ENCODE assay signal across 15 cellular contexts in the genomic region with DNA sequence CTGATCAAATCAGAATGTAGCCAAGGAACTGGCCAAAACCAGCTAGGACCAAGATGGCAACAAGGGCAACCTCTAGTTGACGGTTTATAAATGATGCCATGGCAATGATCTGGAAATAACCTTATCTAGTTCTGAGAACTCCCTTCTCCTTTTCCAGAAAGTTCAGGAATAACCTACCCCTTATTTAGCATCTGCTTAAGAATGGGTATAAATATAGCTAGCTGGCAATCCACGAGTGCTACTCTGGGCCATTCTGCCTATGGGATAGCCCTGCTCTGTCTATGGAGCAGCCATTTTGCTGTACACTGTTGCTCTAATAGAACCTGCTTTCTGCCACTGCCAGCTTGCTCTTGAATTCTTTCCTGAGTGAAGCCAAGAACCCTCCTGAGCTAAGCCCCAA.
DNase-seq lines count a peak whose midpoint lies in the region; ATAC-seq and TF ChIP-seq lines count a peak whose summit lies in the region.
"Had no signal": no experiment of that assay in that cellular context is flagged by ENCODE, and none has a peak within 500 bp of the region (broad histone marks: within the 10 kb centered on the region; RNA-seq: fewer than 3 reads in every experiment).

No MANE protein-coding gene starts in this region.

- H3K4me3 ChIP-seq in heart left ventricle: no peak overlapping the region
- H3K4me3 ChIP-seq in gastroesophageal sphincter: no peak overlapping the region
- no peak overlapping the region for H3K4me3 ChIP-seq in thoracic aorta
- H3K4me3 ChIP-seq: BLaER1 treated with 17β-estradiol and CSF1 and Interleukin-3, amounts not matched to agents 10 nM and 100 nM had no signal

- no peak for TF ChIP-seq EP300 in gastroesophageal sphincter (IDR thresholded peaks at IDR 0.05)

- peak overlapping the region in 2 of 3 experiments; percentile 37 to 51 for H3K27ac Mint-ChIP-seq in nephron
- H3K27ac Mint-ChIP-seq: CD4-positive, CD25-positive, alpha-beta regulatory T cell had no signal

- H3K27ac ChIP-seq in heart left ventricle: peak overlapping the region in 11 of 12 donors; percentile 19 to 66 (median 48)
- peak overlapping the region in 3 of 4 donors; percentile 18 to 67 (median 63) for H3K27ac ChIP-seq in gastroesophageal sphincter
- H3K27ac ChIP-seq in thoracic aorta: peak overlapping the region in 1 of 2 donors; percentile 37
- H3K27ac ChIP-seq: BLaER1 treated with 17β-estradiol and CSF1 and Interleukin-3, amounts not matched to agents 10 nM and 100 nM had no signal

- TF ChIP-seq CTCF in heart left ventricle (IDR thresholded peaks at IDR 0.05) (no peak), gastroesophageal sphincter (IDR thresholded peaks at IDR 0.05) (no peak), nephron (IDR thresholded peaks at IDR 0.05; ENCODE audit: unreplicated experiment in 3 of 3) (no peak), thoracic aorta (IDR thresholded peaks at IDR 0.05) (no peak)

- intact Hi-C loops in heart left ventricle (cut with DNase I) (no loop called here), cardiac septum (cut with DNase I) (loop anchor here (5.0 kb wide), 2 partner anchors 42 to 192 kb away; partner anchors contain the start of gene RNF150)

- H3K36me3 ChIP-seq in heart left ventricle (peaks cover 0 to under 1% (median 0%) of the 10 kb centered on the region in 9 donors), gastroesophageal sphincter (no peaks in the 10 kb centered on the region), thoracic aorta (no peaks in the 10 kb centered on the region)
- H3K36me3 ChIP-seq: BLaER1 treated with 17β-estradiol and CSF1 and Interleukin-3, amounts not matched to agents 10 nM and 100 nM had no signal

- peaks cover 4% of the 10 kb centered on the region for H3K36me3 Mint-ChIP-seq in nephron (ENCODE audit: low read depth)
- H3K36me3 Mint-ChIP-seq: CD4-positive, CD25-positive, alpha-beta regulatory T cell had no signal

- ATAC-seq in heart left ventricle (peak; percentile 19 to 84 (median 70)), gastroesophageal sphincter (no peak), thoracic aorta (ENCODE audit: insufficient number of reproducible peaks, low FRiP score, low read depth) (peak; percentile 66)
- ATAC-seq: HCT116 had no signal

- no peaks in the 10 kb centered on the region for H3K27me3 Mint-ChIP-seq in nephron (ENCODE audit: low read depth)
- H3K27me3 Mint-ChIP-seq: CD4-positive, CD25-positive, alpha-beta regulatory T cell had no signal

- H3K9me3 ChIP-seq in heart left ventricle (no peaks in the 10 kb centered on the region), gastroesophageal sphincter (no peaks in the 10 kb centered on the region), thoracic aorta (no peaks in the 10 kb centered on the region)
- H3K9me3 ChIP-seq: BLaER1 treated with 17β-estradiol and CSF1 and Interleukin-3, amounts not matched to agents 10 nM and 100 nM had no signal

- WGBS in heart left ventricle, 4 donors: 41 to 55% (median 48%) methylated on average over 2 of the region's 2 CpGs
- 42 to 69% methylated on average over 2 of the region's 2 CpGs for WGBS in gastroesophageal sphincter (ENCODE audit: low coverage in 1 of 2), 2 donors

- H3K4me3 Mint-ChIP-seq in nephron: no peak overlapping the region
- H3K4me3 Mint-ChIP-seq: CD4-positive, CD25-positive, alpha-beta regulatory T cell had no signal

- H3K4me1 ChIP-seq in heart left ventricle (peaks cover 0 to 59% (median 28%) of the 10 kb centered on the region in 12 donors), gastroesophageal sphincter (peaks cover 3 to 97% (median 26%) of the 10 kb centered on the region in 3 donors), thoracic aorta (ENCODE audit: control insufficient read depth in 1 of 2, low read depth in 2 of 2) (peaks cover 41 to 50% of the 10 kb centered on the region in 2 donors)
- H3K4me1 ChIP-seq: BLaER1 treated with 17β-estradiol and CSF1 and Interleukin-3, amounts not matched to agents 10 nM and 100 nM had no signal

- no peak for TF ChIP-seq POLR2A in heart left ventricle (IDR thresholded peaks at IDR 0.05)
- TF ChIP-seq POLR2A in gastroesophageal sphincter (IDR thresholded peaks at IDR 0.05): no peak

- DNase-seq in heart left ventricle (no peak), cardiac septum (ENCODE audit: low spot score) (no peak), thoracic aorta (ENCODE audit: low spot score) (no peak), SHP77 (lab: John Stamatoyannopoulos, UW) (no peak), GOT3 (lab: John Stamatoyannopoulos, UW) (no peak), kidney glomerular epithelial cell (lab: John Stamatoyannopoulos, UW) (no peak)
- DNase-seq: 8988T; AML-193; Calu3; CD4-positive, CD25-positive, alpha-beta regulatory T cell; DMS 273 treated with DMSO at 0.1 percent for 48 hours had no signal

- H3K9me3 Mint-ChIP-seq in nephron: no peaks in the 10 kb centered on the region
- H3K9me3 Mint-ChIP-seq: CD4-positive, CD25-positive, alpha-beta regulatory T cell had no signal

- no peaks in the 10 kb centered on the region for H3K27me3 ChIP-seq in heart left ventricle
- H3K27me3 ChIP-seq in gastroesophageal sphincter: no peaks in the 10 kb centered on the region
- no peaks in the 10 kb centered on the region for H3K27me3 ChIP-seq in thoracic aorta (replicated peaks; ENCODE audit: insufficient read depth)
- H3K27me3 ChIP-seq: BLaER1 treated with 17β-estradiol and CSF1 and Interleukin-3, amounts not matched to agents 10 nM and 100 nM had no signal

- peaks cover 68% of the 10 kb centered on the region for H3K4me1 Mint-ChIP-seq in nephron
- H3K4me1 Mint-ChIP-seq: CD4-positive, CD25-positive, alpha-beta regulatory T cell had no signal
